24 cellular contexts compared by ENCODE assay signal in genomic region chr12:38889297-38889815, GRCh38. TPM values are rescaled to one million over a fixed set of nuclear protein-coding genes. Genes with fewer than 3 reads are reported as not detected.
"Had no signal": no experiment of that assay in that cellular context is flagged by ENCODE, and none has a peak within 500 bp of the region (broad histone marks: within the 10 kb centered on the region; RNA-seq: fewer than 3 reads in every experiment).

No MANE protein-coding gene starts in this region.

- H3K27ac ChIP-seq: hepatocyte, left ventricle myocardium inferior, ovary, skin epidermis, stomach, testis, thyroid gland had no signal

- H2AFZ ChIP-seq: hepatocyte had no signal

- DNase-seq: islet precursor cell; left ventricle myocardium inferior; midbrain; mucosa of descending colon; naive thymus-derived CD4-positive, alpha-beta T cell; ovary; stimulated activated CD4-positive, alpha-beta T cell treated with anti-CD3 and anti-CD28 coated beads, Interleukin-12 subunit alpha, Interleukin-12 subunit beta, amount 100 ng/mL, for 4 hours; stimulated activated CD4-positive, alpha-beta T cell treated with anti-CD3 and anti-CD28 coated beads, Interleukin-15, amount 100 ng/mL, for 24 hours; stimulated activated CD4-positive, alpha-beta T cell treated with anti-CD3 and anti-CD28 coated beads, Interleukin-2, amount 100 ng/mL, for 24 hours; stimulated activated CD4-positive, alpha-beta T cell treated with anti-CD3 and anti-CD28 coated beads, Interleukin-4, amount 100 ng/mL, for 1 hour; stimulated activated naive B cell treated with anti-CD40 and anti-IgM and Interleukin-4, amounts not matched to agents 10 μg/mL and 1 μg/mL and 100 μg/mL, for 72 hours; stimulated activated naive CD8-positive, alpha-beta T cell treated with anti-CD3 and anti-CD28 coated beads, Interleukin-15, Interleukin-2, amounts not matched to agents 100 U/mL and 50 U/mL, for 24 hours; stomach; testis; thyroid gland; transverse colon; upper lobe of left lung had no signal

- H3K27me3 ChIP-seq: hepatocyte, ovary, right atrium auricular region, stomach, testis, thyroid gland, transverse colon, upper lobe of left lung had no signal

- H3K4me2 ChIP-seq: hepatocyte had no signal

- ATAC-seq: naive thymus-derived CD4-positive, alpha-beta T cell; natural killer cell treated with Interleukin-12 subunit alpha and Interleukin-12 subunit beta and Interleukin-15 and Interleukin-18, amount 100 ng/mL, for 72 hours; sciatic nerve; stimulated activated naive B cell treated with anti-CD40 and anti-IgM and Interleukin-4, amounts not matched to agents 10 μg/mL and 1 μg/mL and 100 μg/mL, for 72 hours; stimulated activated naive CD8-positive, alpha-beta T cell treated with anti-CD3 and anti-CD28 coated beads, Interleukin-15, Interleukin-2, amounts not matched to agents 100 U/mL and 50 U/mL, for 24 hours had no signal

- H3K4me1 ChIP-seq: testis had no signal

- H3K4me3 ChIP-seq: hepatocyte, left ventricle myocardium inferior, lung, mucosa of descending colon, ovary, right atrium auricular region, skin epidermis, stomach, testis, thyroid gland, transverse colon, upper lobe of left lung had no signal

- H3K36me3 ChIP-seq: left ventricle myocardium inferior, ovary, right atrium auricular region, stomach, thyroid gland, transverse colon, upper lobe of left lung had no signal

- H3K9me3 ChIP-seq: left ventricle myocardium inferior, mucosa of descending colon, ovary, right atrium auricular region, stomach, testis, thyroid gland, transverse colon, upper lobe of left lung had no signal

RNA-seq across cellular contexts. Expression of gene CPNE8, which starts 16.0 kb away (rescaled TPM):
- total RNA-seq: myocyte had no signal
